Comparison of ENCODE assay signal across 15 cellular contexts in genomic region chr9:110936719-110937452, GRCh38.
A peak's percentile ranks its signal among the peaks of the same experiment; 100 is the strongest.
DNase-seq lines count a peak whose midpoint lies in the region; ATAC-seq and TF ChIP-seq lines count a peak whose summit lies in the region.
"Had no signal": no experiment of that assay in that cellular context is flagged by ENCODE, and none has a peak within 500 bp of the region (broad histone marks: within the 10 kb centered on the region; RNA-seq: fewer than 3 reads in every experiment).

No MANE protein-coding gene starts in this region.

- peak; percentile 53 for ATAC-seq in thoracic aorta (ENCODE audit: insufficient number of reproducible peaks, low FRiP score, low read depth)
- ATAC-seq in GM21526 (IDR thresholded peaks at IDR 0.05; ENCODE audit: low FRiP score, unreplicated experiment): no peak

- H3K27me3 ChIP-seq in layer of hippocampus (ENCODE audit: control insufficient read depth, insufficient read depth, low read length) (no peaks in the 10 kb centered on the region), thoracic aorta (replicated peaks; ENCODE audit: insufficient read depth) (no peaks in the 10 kb centered on the region)
- H3K27me3 ChIP-seq: brain microvascular endothelial cell, heart right ventricle had no signal

- H3K27ac ChIP-seq in layer of hippocampus (ENCODE audit: low read depth, low read length): peak overlapping the region; percentile 53
- H3K27ac ChIP-seq in thoracic aorta: peak overlapping the region; percentile 87
- H3K27ac ChIP-seq: brain microvascular endothelial cell had no signal

- H3K9me3 ChIP-seq in thoracic aorta: no peaks in the 10 kb centered on the region

- peaks cover 44 to 77% of the 10 kb centered on the region in 2 donors for H3K4me1 ChIP-seq in thoracic aorta (ENCODE audit: control insufficient read depth in 1 of 2, low read depth in 2 of 2)

- peak overlapping the region; percentile 28 for H3K4me3 ChIP-seq in thoracic aorta
- H3K4me3 ChIP-seq: heart right ventricle had no signal

- no peak for TF ChIP-seq CTCF in chondrocyte (IDR thresholded peaks at IDR 0.05)
- no peak for TF ChIP-seq CTCF in thoracic aorta (IDR thresholded peaks at IDR 0.05)

- peak overlapping the region; percentile 64 for H3K27ac Mint-ChIP-seq in chondrocyte (ENCODE audit: unreplicated experiment)
- H3K27ac Mint-ChIP-seq: naive B cell had no signal

- peaks cover 71% of the 10 kb centered on the region for H3K4me1 Mint-ChIP-seq in chondrocyte (ENCODE audit: low read depth)

- H3K36me3 ChIP-seq in thoracic aorta: peaks cover 9% of the 10 kb centered on the region

- no peak overlapping the region for H3K4me3 Mint-ChIP-seq in chondrocyte (ENCODE audit: unreplicated experiment)
- H3K4me3 Mint-ChIP-seq: naive B cell had no signal

- peak; percentile 42 for DNase-seq in HT1080 (ENCODE audit: low read depth)
- no peak for DNase-seq in chondrocyte (ENCODE audit: low spot score)
- DNase-seq in thoracic aorta (ENCODE audit: low spot score): no peak
- no peak for DNase-seq in RKO (ENCODE audit: low spot score)
- no peak for DNase-seq in NCI-H2081 treated with DMSO at 0.1 percent for 48 hours (lab: John Stamatoyannopoulos, UW)
- DNase-seq in activated gamma-delta T cell treated with Interleukin-2 at 50 U/mL for 16 hours: no peak
- DNase-seq: activated CD8-positive, alpha-beta memory T cell treated with anti-CD3 and anti-CD28 coated beads for 24 hours; brain microvascular endothelial cell; heart right ventricle; naive B cell; NCI-H1694; stimulated activated naive CD4-positive, alpha-beta T cell; T-helper 2 cell had no signal

- H3K27me3 Mint-ChIP-seq in chondrocyte (ENCODE audit: low read depth): no peaks in the 10 kb centered on the region
- H3K27me3 Mint-ChIP-seq: naive B cell had no signal

- peaks cover 10% of the 10 kb centered on the region for H3K9me3 Mint-ChIP-seq in chondrocyte (ENCODE audit: low read depth)

- peaks cover 14% of the 10 kb centered on the region for H3K36me3 Mint-ChIP-seq in chondrocyte (ENCODE audit: low read depth)
- H3K36me3 Mint-ChIP-seq: naive B cell had no signal
